ENCODE assay signal across 9 cellular contexts in the genomic region with DNA sequence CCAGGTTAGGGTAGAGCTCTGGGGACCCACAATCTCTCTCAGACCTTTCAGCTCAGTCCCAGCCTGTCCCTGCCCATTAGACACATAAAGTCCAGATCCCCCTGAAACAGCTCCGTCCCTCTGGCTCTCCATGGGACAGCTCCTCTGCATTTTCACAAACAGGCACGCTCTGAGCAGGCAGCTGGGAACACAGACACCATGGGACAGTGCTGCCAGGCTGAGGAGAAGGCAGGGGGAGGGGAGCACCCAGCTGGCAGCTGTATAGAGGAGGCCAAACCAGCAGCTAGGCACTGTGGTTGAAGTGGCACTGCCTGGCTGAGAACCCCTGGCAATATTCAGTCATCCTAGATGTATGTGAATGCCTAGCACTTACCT. TPM values are rescaled to one million over a fixed set of nuclear protein-coding genes. Genes with fewer than 3 reads are reported as not detected.
DNase-seq lines count a peak whose midpoint lies in the region; TF ChIP-seq lines count a peak whose summit lies in the region.
"Had no signal": no experiment of that assay in that cellular context is flagged by ENCODE, and none has a peak within 500 bp of the region (broad histone marks: within the 10 kb centered on the region; RNA-seq: fewer than 3 reads in every experiment).

No MANE protein-coding gene starts in this region.

- no peak overlapping the region for H3K4me3 ChIP-seq in A673 (ENCODE audit: low read depth, low read length, poor library complexity, severe bottlenecking)

- peak; percentile 56 for DNase-seq in DMS153 (lab: John Stamatoyannopoulos, UW)
- peak; percentile 20 for DNase-seq in NCI-H2196 treated with DMSO at 0.1 percent for 48 hours (lab: John Stamatoyannopoulos, UW; ENCODE audit: unreplicated experiment)
- DNase-seq in endothelial cell (ENCODE audit: low spot score): no peak
- no peak for DNase-seq in osteocyte (ENCODE audit: extremely low spot score, unreplicated experiment)
- DNase-seq in A673 (ENCODE audit: low spot score): no peak
- DNase-seq in NCI-H187 (lab: John Stamatoyannopoulos, UW): no peak
- no peak for DNase-seq in SK-N-DZ (ENCODE audit: low spot score)
- DNase-seq in activated CD8-positive, alpha-beta memory T cell treated with anti-CD3 and anti-CD28 coated beads for 24 hours: no peak

- no peak overlapping the region for H3K27ac ChIP-seq in A673 (ENCODE audit: low read depth, low read length, poor library complexity, severe bottlenecking)

- CTCF ChIA-PET in A673 (lab: Charles Lee): no interaction called here

- H3K36me3 ChIP-seq in A673 (ENCODE audit: insufficient read depth, low read length, poor library complexity, severe bottlenecking): no peaks in the 10 kb centered on the region

- H3K9me3 Mint-ChIP-seq in endothelial cell (ENCODE audit: unreplicated experiment): no peaks in the 10 kb centered on the region
- no peaks in the 10 kb centered on the region for H3K9me3 Mint-ChIP-seq in osteocyte (ENCODE audit: unreplicated experiment)

- H3K36me3 Mint-ChIP-seq in endothelial cell (ENCODE audit: low read depth, unreplicated experiment) (peaks cover 5% of the 10 kb centered on the region), osteocyte (ENCODE audit: unreplicated experiment) (no peaks in the 10 kb centered on the region)

- BruUV-seq in A673 (replicated peaks; lab: Mats Ljungman, UMichigan): no TSS peak

- H3K27me3 ChIP-seq in A673 (replicated peaks; ENCODE audit: insufficient read depth, low read depth, low read length, poor library complexity): no peaks in the 10 kb centered on the region

- H3K27ac Mint-ChIP-seq in endothelial cell (ENCODE audit: unreplicated experiment) (peak overlapping the region; percentile 18), osteocyte (ENCODE audit: unreplicated experiment) (no peak overlapping the region)

- H3K9me3 ChIP-seq in A673 (ENCODE audit: low read depth, low read length, poor library complexity, severe bottlenecking): no peaks in the 10 kb centered on the region

- POLR2A ChIA-PET in A673 (lab: Charles Lee; ENCODE audit: low non-redundant PET): no interaction called here

- intact Hi-C loops in A673 (cut with micrococcal nuclease; ENCODE audit: unreplicated experiment): no loop called here

- TF ChIP-seq CTCF in endothelial cell (IDR thresholded peaks at IDR 0.05; ENCODE audit: unreplicated experiment): no peak
- no peak for TF ChIP-seq CTCF in osteocyte (IDR thresholded peaks at IDR 0.05)
- no peak for TF ChIP-seq CTCF in A673 (conservative IDR thresholded peaks at IDR 0.05; ENCODE audit: low read depth, low read length)

- H3K4me1 ChIP-seq in A673 (ENCODE audit: insufficient read depth, low read length, poor library complexity, severe bottlenecking): peaks cover 6% of the 10 kb centered on the region

- H3K27me3 Mint-ChIP-seq in endothelial cell (ENCODE audit: unreplicated experiment) (peaks cover 14% of the 10 kb centered on the region), osteocyte (ENCODE audit: unreplicated experiment) (no peaks in the 10 kb centered on the region)

- no peak overlapping the region for H3K4me3 Mint-ChIP-seq in endothelial cell (ENCODE audit: unreplicated experiment)
- peak overlapping the region; percentile 86 for H3K4me3 Mint-ChIP-seq in osteocyte (ENCODE audit: unreplicated experiment)

- H3K4me1 Mint-ChIP-seq in endothelial cell (ENCODE audit: unreplicated experiment) (peaks cover 45% of the 10 kb centered on the region), osteocyte (ENCODE audit: unreplicated experiment) (peaks cover 48% of the 10 kb centered on the region)

RNA-seq across cellular contexts. Expression of a gene that starts 2.0 kb away (rescaled TPM):
- total RNA-seq in endothelial cell (ENCODE audit: unreplicated experiment): 79.9 TPM
- 50.8 and 54.8 TPM in 2 replicates for total RNA-seq in osteocyte
- 25.3 and 31.2 TPM in 2 replicates for total RNA-seq in A673 (2021)
- 0.13 and 1.2 TPM in 2 replicates for polyA plus RNA-seq in SK-N-DZ (2014; cell fraction: cytosol; rRNA removed)
- polyA plus RNA-seq in SK-N-DZ (2014; cell fraction: nucleus; rRNA removed): 0.49 and 1.0 TPM in 2 replicates

RNA-seq across cellular contexts. Expression of a gene that starts 8.7 kb away (rescaled TPM):
- total RNA-seq in endothelial cell (ENCODE audit: unreplicated experiment): 0.28 TPM
- total RNA-seq in osteocyte: 0.24 and 0.40 TPM in 2 replicates
- 0.24 TPM in 1 of 2 replicates, not detected in the other for total RNA-seq in A673 (2021)
- not detected in 2 replicates for polyA plus RNA-seq in SK-N-DZ (2014; cell fraction: cytosol; rRNA removed)
- polyA plus RNA-seq in SK-N-DZ (2014; cell fraction: nucleus; rRNA removed): not detected in 2 replicates
- total RNA-seq: activated CD8-positive, alpha-beta memory T cell treated with anti-CD3 and anti-CD28 coated beads for 36 hours had no signal

RNA-seq across cellular contexts. Expression of a gene that starts 43.9 kb away (rescaled TPM):
- 44.5 TPM for total RNA-seq in endothelial cell (ENCODE audit: unreplicated experiment)
- total RNA-seq in osteocyte: 59.3 and 60.3 TPM in 2 replicates
- 49.5 and 52.5 TPM in 2 replicates for total RNA-seq in A673 (2021)
- polyA plus RNA-seq in SK-N-DZ (2014; cell fraction: cytosol; rRNA removed): 60.0 and 70.2 TPM in 2 replicates
- polyA plus RNA-seq in SK-N-DZ (2014; cell fraction: nucleus; rRNA removed): 102 and 118 TPM in 2 replicates

Comparison
In these comparisons a context has a peak if more than half of its experiments do, and no peak if none do; other contexts are left out.
1. DNase-seq: peak in DMS153 (single experiment) and NCI-H2196 treated with DMSO at 0.1 percent for 48 hours (single experiment); none in endothelial cell (single experiment), osteocyte (single experiment), A673 (single experiment), NCI-H187 (0 of 2), SK-N-DZ (single experiment) and activated CD8-positive, alpha-beta memory T cell treated with anti-CD3 and anti-CD28 coated beads for 24 hours (single experiment).